ENCODE assay signal across 1 cellular context in the genomic region with DNA sequence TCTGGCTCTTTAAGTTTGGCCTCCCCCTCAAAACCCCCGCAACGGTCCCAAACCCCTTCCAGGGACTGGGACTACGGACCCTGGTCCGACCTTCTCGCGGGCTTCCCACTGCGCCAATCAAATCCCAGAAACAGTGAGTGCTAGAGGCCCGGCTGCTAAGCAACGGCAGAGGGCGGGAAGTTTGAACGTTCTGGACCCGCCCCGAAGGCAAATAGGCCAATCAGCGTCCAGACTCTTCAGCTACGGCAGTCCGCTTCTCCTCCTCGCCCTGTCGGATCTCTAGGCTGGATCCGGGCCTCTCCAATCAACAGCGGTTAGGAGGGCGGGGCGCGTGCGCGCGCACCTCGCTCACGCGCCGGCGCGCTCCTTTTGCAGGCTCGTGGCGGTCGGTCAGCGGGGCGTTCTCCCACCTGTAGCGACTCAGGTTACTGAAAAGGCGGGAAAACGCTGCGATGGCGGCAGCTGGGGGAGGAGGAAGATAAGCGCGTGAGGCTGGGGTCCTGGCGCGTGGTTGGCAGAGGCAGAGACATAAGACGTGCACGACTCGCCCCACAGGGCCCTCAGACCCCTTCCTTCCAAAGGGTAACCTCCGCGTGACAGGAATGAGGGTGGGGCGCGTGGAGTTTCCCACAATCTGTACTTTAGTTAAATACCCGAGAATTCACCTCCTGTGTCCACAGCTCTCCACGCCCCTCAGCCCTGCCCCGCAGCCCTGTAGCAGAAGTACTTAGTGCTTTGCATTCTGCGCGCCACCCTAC.
TF ChIP-seq lines count a peak whose summit lies in the region.

Gene MSH5 (plus strand): TSS at position 367 of the 758 bp plus-strand sequence. CDS start 462 bp downstream, outside the sequence.

TF ChIP-seq in HepG2, 621 proteins besides CTCF, POLR2A, EP300 and RAD21 (continued from another document and continues in another):
- TF ChIP-seq USF2 (IDR thresholded peaks at IDR 0.05; ENCODE audit: low read depth, low read length) (no peak), USF2 (CRISPR knock-in tag; IDR thresholded peaks at IDR 0.05; ENCODE audit: borderline replicate concordance) (no peak; the same call in 1 of the 2 replicates), ZNF782 (CRISPR knock-in tag; IDR thresholded peaks at IDR 0.05; ENCODE audit: borderline replicate concordance) (peak; percentile 89; the same call in 1 of the 2 replicates), ZNF451 (CRISPR knock-in tag; IDR thresholded peaks at IDR 0.05) (peak; percentile 99), HNRNPK (IDR thresholded peaks at IDR 0.05; ENCODE audit: low read depth, low read length, poor library complexity, severe bottlenecking) (no peak), SAP130 (CRISPR knock-in tag; IDR thresholded peaks at IDR 0.05; ENCODE audit: low read depth) (peak; percentile 97), ZNF121 (CRISPR knock-in tag; IDR thresholded peaks at IDR 0.05) (peak; percentile 12; the same call in 1 of the 2 replicates), TCF7L2 (IDR thresholded peaks at IDR 0.05; ENCODE audit: low read depth, low read length) (no peak), ARNTL (CRISPR knock-in tag; IDR thresholded peaks at IDR 0.05) (peak; percentile 95), CCDC6 (CRISPR knock-in tag; IDR thresholded peaks at IDR 0.05) (peak; percentile 98), SP140L (CRISPR knock-in tag; IDR thresholded peaks at IDR 0.05; ENCODE audit: borderline replicate concordance) (no peak), RERE (CRISPR knock-in tag; IDR thresholded peaks at IDR 0.05; ENCODE audit: low read depth) (peak; percentile 15), YEATS2 (CRISPR knock-in tag; IDR thresholded peaks at IDR 0.05; ENCODE audit: borderline replicate concordance) (peak; percentile 88), TEF (CRISPR knock-in tag; IDR thresholded peaks at IDR 0.05) (no peak; the same call in 1 of the 2 replicates), SMC3 (IDR thresholded peaks at IDR 0.05; ENCODE audit: low read length) (no peak), HMGA1 (CRISPR knock-in tag; conservative IDR thresholded peaks at IDR 0.05) (no peak), ATF7 (IDR thresholded peaks at IDR 0.05) (no peak), ATF7 (CRISPR knock-in tag; IDR thresholded peaks at IDR 0.05) (peak; percentile 85; the same call in 1 of the 2 replicates), RAD51 (IDR thresholded peaks at IDR 0.05; ENCODE audit: borderline replicate concordance) (no peak), ZNF644 (CRISPR knock-in tag; IDR thresholded peaks at IDR 0.05; ENCODE audit: low read depth) (no peak), EEA1 (CRISPR knock-in tag; IDR thresholded peaks at IDR 0.05; ENCODE audit: borderline replicate concordance) (peak; percentile 93; the same call in 1 of the 2 replicates), ZNF558 (CRISPR knock-in tag; IDR thresholded peaks at IDR 0.05; ENCODE audit: borderline replicate concordance) (peak; percentile 67; the same call in 1 of the 2 replicates)
- TF ChIP-seq, protein P1, sequence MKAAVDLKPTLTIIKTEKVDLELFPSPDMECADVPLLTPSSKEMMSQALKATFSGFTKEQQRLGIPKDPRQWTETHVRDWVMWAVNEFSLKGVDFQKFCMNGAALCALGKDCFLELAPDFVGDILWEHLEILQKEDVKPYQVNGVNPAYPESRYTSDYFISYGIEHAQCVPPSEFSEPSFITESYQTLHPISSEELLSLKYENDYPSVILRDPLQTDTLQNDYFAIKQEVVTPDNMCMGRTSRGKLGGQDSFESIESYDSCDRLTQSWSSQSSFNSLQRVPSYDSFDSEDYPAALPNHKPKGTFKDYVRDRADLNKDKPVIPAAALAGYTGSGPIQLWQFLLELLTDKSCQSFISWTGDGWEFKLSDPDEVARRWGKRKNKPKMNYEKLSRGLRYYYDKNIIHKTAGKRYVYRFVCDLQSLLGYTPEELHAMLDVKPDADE (CRISPR knock-in tag; IDR thresholded peaks at IDR 0.05): peak; percentile 91; the same call in 1 of the 2 replicates
- TF ChIP-seq, protein P2, sequence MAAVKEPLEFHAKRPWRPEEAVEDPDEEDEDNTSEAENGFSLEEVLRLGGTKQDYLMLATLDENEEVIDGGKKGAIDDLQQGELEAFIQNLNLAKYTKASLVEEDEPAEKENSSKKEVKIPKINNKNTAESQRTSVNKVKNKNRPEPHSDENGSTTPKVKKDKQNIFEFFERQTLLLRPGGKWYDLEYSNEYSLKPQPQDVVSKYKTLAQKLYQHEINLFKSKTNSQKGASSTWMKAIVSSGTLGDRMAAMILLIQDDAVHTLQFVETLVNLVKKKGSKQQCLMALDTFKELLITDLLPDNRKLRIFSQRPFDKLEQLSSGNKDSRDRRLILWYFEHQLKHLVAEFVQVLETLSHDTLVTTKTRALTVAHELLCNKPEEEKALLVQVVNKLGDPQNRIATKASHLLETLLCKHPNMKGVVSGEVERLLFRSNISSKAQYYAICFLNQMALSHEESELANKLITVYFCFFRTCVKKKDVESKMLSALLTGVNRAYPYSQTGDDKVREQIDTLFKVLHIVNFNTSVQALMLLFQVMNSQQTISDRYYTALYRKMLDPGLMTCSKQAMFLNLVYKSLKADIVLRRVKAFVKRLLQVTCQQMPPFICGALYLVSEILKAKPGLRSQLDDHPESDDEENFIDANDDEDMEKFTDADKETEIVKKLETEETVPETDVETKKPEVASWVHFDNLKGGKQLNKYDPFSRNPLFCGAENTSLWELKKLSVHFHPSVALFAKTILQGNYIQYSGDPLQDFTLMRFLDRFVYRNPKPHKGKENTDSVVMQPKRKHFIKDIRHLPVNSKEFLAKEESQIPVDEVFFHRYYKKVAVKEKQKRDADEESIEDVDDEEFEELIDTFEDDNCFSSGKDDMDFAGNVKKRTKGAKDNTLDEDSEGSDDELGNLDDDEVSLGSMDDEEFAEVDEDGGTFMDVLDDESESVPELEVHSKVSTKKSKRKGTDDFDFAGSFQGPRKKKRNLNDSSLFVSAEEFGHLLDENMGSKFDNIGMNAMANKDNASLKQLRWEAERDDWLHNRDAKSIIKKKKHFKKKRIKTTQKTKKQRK (IDR thresholded peaks at IDR 0.05; ENCODE audit: low read length): no peak
- TF ChIP-seq, protein P3, sequence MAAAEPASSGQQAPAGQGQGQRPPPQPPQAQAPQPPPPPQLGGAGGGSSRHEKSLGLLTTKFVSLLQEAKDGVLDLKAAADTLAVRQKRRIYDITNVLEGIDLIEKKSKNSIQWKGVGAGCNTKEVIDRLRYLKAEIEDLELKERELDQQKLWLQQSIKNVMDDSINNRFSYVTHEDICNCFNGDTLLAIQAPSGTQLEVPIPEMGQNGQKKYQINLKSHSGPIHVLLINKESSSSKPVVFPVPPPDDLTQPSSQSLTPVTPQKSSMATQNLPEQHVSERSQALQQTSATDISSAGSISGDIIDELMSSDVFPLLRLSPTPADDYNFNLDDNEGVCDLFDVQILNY (CRISPR knock-in tag; conservative IDR thresholded peaks at IDR 0.05): peak; percentile 99
- TF ChIP-seq, protein P4, sequence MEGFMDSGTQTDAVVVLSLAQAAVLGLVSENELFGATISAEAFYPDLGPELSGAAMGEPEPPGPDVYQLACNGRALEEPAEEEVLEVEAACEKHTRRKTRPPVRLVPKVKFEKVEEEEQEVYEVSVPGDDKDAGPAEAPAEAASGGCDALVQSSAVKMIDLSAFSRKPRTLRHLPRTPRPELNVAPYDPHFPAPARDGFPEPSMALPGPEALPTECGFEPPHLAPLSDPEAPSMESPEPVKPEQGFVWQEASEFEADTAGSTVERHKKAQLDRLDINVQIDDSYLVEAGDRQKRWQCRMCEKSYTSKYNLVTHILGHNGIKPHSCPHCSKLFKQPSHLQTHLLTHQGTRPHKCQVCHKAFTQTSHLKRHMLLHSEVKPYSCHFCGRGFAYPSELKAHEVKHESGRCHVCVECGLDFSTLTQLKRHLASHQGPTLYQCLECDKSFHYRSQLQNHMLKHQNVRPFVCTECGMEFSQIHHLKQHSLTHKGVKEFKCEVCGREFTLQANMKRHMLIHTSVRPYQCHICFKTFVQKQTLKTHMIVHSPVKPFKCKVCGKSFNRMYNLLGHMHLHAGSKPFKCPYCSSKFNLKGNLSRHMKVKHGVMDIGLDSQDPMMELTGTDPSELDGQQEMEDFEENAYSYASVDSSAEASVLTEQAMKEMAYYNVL (CRISPR knock-in tag; IDR thresholded peaks at IDR 0.05; ENCODE audit: borderline replicate concordance): peak; percentile 82
- TF ChIP-seq, protein P5, sequence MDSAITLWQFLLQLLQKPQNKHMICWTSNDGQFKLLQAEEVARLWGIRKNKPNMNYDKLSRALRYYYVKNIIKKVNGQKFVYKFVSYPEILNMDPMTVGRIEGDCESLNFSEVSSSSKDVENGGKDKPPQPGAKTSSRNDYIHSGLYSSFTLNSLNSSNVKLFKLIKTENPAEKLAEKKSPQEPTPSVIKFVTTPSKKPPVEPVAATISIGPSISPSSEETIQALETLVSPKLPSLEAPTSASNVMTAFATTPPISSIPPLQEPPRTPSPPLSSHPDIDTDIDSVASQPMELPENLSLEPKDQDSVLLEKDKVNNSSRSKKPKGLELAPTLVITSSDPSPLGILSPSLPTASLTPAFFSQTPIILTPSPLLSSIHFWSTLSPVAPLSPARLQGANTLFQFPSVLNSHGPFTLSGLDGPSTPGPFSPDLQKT (CRISPR knock-in tag; IDR thresholded peaks at IDR 0.05; ENCODE audit: borderline replicate concordance): peak; percentile 24; the same call in 1 of the 2 replicates
- TF ChIP-seq, protein P6, sequence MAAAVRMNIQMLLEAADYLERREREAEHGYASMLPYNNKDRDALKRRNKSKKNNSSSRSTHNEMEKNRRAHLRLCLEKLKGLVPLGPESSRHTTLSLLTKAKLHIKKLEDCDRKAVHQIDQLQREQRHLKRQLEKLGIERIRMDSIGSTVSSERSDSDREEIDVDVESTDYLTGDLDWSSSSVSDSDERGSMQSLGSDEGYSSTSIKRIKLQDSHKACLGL (CRISPR knock-in tag; IDR thresholded peaks at IDR 0.05): peak; percentile 96
